Comparison of ENCODE assay signal across 8 cellular contexts in the genomic region with DNA sequence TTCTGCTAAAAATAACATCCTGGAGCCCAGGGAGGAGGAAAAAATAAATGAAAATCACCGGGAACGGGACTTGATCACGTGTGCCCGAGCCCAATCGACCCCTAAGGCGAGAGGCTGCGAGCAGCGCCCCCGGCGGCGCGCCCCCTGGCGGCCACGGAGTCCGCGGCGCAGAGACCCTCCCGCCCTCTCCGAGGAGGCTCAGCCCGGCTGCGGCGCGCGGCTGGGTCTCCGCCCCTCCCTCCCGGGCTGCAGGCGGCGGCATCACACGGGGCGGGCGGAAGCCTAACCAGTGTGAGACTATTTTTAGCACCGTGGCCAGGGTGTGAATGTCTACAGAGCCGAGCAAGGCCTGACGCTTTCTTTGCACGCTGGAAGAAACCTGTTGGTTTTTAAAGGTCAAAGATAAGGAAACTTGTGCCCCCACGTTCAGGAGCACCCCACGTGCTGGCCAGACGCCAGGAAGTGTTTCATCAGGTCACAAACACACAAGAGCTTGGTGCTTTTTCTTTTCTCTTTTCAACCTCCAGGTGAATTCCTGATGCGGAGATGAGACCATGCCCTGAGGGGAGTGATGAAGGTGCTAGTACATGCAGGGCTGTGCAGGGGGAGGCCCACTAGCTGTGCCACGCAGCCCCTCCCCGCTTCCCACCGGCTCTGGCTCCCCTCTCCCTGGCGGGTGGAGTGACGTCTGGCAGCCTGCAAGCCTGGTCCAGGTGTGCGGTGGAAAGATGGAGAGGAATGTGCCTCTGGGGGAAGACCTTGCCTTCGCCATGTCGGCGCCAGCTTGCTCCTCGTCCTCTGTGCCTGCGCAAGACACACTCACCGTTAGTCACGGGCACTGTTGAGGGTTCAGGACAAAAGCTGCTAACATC. TPM values are rescaled to one million over a fixed set of nuclear protein-coding genes. Genes with fewer than 3 reads are reported as not detected.
DNase-seq lines count a peak whose midpoint lies in the region; TF ChIP-seq lines count a peak whose summit lies in the region.

No MANE protein-coding gene starts in this region.

- H3K27ac ChIP-seq in Peyer's patch (peak overlapping the region; percentile 39 to 73 (median 48)), fibroblast of lung (ENCODE audit: insufficient read depth, low read length) (no peak overlapping the region)

- TF ChIP-seq CTCF in Peyer's patch (IDR thresholded peaks at IDR 0.05), result peak; percentile 83 to 99 (median 88)
- peak; percentile 64 to 80 for TF ChIP-seq CTCF in fibroblast of lung (conservative IDR thresholded peaks at IDR 0.05 in 1 of 2, IDR thresholded peaks at IDR 0.05 in 1 of 2; ENCODE audit: low read depth in 1 of 2, low read length in 2 of 2)
- peak; percentile 98 to 99 (median 99) for TF ChIP-seq CTCF in nephron (IDR thresholded peaks at IDR 0.05; ENCODE audit: unreplicated experiment in 3 of 3)

- no peaks in the 10 kb centered on the region for H3K27me3 Mint-ChIP-seq in activated T-helper 1 cell treated with anti-CD3 and anti-CD28 coated beads, Interleukin-12 subunit alpha, Interleukin-12 subunit beta, Interleukin-2, Interleukin-4 antibody, amounts not matched to agents 30 ng/mL and 10 ng/mL and 1 ng/mL, durations not matched to agents 14 hours and 24 hours and 36 hours (ENCODE audit: insufficient read depth)
- H3K27me3 Mint-ChIP-seq in nephron (ENCODE audit: low read depth), result peaks cover 9% of the 10 kb centered on the region

- peaks cover 0 to 24% (median 14%) of the 10 kb centered on the region in 4 donors for H3K4me1 ChIP-seq in Peyer's patch
- no peaks in the 10 kb centered on the region for H3K4me1 ChIP-seq in fibroblast of lung (ENCODE audit: control insufficient read depth, extremely low read depth, insufficient read depth, low read length)

- peak overlapping the region; percentile 46 for H2AFZ ChIP-seq in fibroblast of lung (ENCODE audit: low read length)

- H3K36me3 ChIP-seq in Peyer's patch, result no peaks in the 10 kb centered on the region
- H3K36me3 ChIP-seq in fibroblast of lung (ENCODE audit: control insufficient read depth, insufficient read depth, low read length), result no peaks in the 10 kb centered on the region

- intact Hi-C loops in activated T-helper 1 cell treated with anti-CD3 and anti-CD28 coated beads, Interleukin-12 subunit alpha, Interleukin-12 subunit beta, Interleukin-2, Interleukin-4 antibody, amounts not matched to agents 30 ng/mL and 10 ng/mL and 1 ng/mL, durations not matched to agents 14 hours and 24 hours and 36 hours (cut with micrococcal nuclease), result loop anchor here (1.0 to 2.0 kb wide), 9 partner anchors 15 to 181 kb away; no protein-coding TSS in a partner anchor

- DNase-seq in ELF-1 (ENCODE audit: low read depth, low spot score) (peak; percentile 95), GOT3 (lab: John Stamatoyannopoulos, UW) (peak; percentile 46), Kasumi-1 (lab: John Stamatoyannopoulos, UW) (peak; percentile 83 to 87), Peyer's patch (peak; percentile 84 to 95 (median 90)), fibroblast of lung (ENCODE audit: low read depth in 2 of 2) (peak; percentile 77 to 86)
- DNase-seq in activated T-helper 1 cell treated with anti-CD3 and anti-CD28 coated beads, Interleukin-12 subunit alpha, Interleukin-12 subunit beta, Interleukin-2, Interleukin-4 antibody, amounts not matched to agents 30 ng/mL and 10 ng/mL and 1 ng/mL, durations not matched to agents 14 hours and 24 hours and 36 hours (ENCODE audit: low spot score), result peak; percentile 92
- peak; percentile 93 for DNase-seq in stimulated activated naive CD4-positive, alpha-beta T cell treated with Interleukin-2 at 50 U/mL for 16 hours (lab: John Stamatoyannopoulos, UW)

- H3K4me3 ChIP-seq in Peyer's patch, result peak overlapping the region in 3 of 4 donors; percentile 9 to 31 (median 23)
- H3K4me3 ChIP-seq in fibroblast of lung (replicated peaks in 1 of 4; ENCODE audit: control extremely low read depth in 1 of 4, insufficient read depth in 1 of 4, low read depth in 3 of 4, low read length in 4 of 4), result peak overlapping the region; percentile 21 to 45 (median 34)

- peak overlapping the region; percentile 94 for H3K27ac Mint-ChIP-seq in activated T-helper 1 cell treated with anti-CD3 and anti-CD28 coated beads, Interleukin-12 subunit alpha, Interleukin-12 subunit beta, Interleukin-2, Interleukin-4 antibody, amounts not matched to agents 30 ng/mL and 10 ng/mL and 1 ng/mL, durations not matched to agents 14 hours and 24 hours and 36 hours
- peak overlapping the region; percentile 70 to 85 (median 82) for H3K27ac Mint-ChIP-seq in nephron

- peaks cover 19% of the 10 kb centered on the region for H3K36me3 Mint-ChIP-seq in activated T-helper 1 cell treated with anti-CD3 and anti-CD28 coated beads, Interleukin-12 subunit alpha, Interleukin-12 subunit beta, Interleukin-2, Interleukin-4 antibody, amounts not matched to agents 30 ng/mL and 10 ng/mL and 1 ng/mL, durations not matched to agents 14 hours and 24 hours and 36 hours (ENCODE audit: low read depth)
- H3K36me3 Mint-ChIP-seq in nephron (ENCODE audit: low read depth), result peaks cover 3% of the 10 kb centered on the region

- peak overlapping the region; percentile 97 for H3K4me2 ChIP-seq in fibroblast of lung (ENCODE audit: extremely low read depth, insufficient read depth, low read length)

- H3K4me3 Mint-ChIP-seq in activated T-helper 1 cell treated with anti-CD3 and anti-CD28 coated beads, Interleukin-12 subunit alpha, Interleukin-12 subunit beta, Interleukin-2, Interleukin-4 antibody, amounts not matched to agents 30 ng/mL and 10 ng/mL and 1 ng/mL, durations not matched to agents 14 hours and 24 hours and 36 hours, result peak overlapping the region; percentile 72
- peak overlapping the region; percentile 67 to 75 (median 74) for H3K4me3 Mint-ChIP-seq in nephron

- H3K9ac ChIP-seq in fibroblast of lung (ENCODE audit: insufficient read depth, low read length), result peak overlapping the region; percentile 16

- peaks cover 51% of the 10 kb centered on the region for H3K4me1 Mint-ChIP-seq in activated T-helper 1 cell treated with anti-CD3 and anti-CD28 coated beads, Interleukin-12 subunit alpha, Interleukin-12 subunit beta, Interleukin-2, Interleukin-4 antibody, amounts not matched to agents 30 ng/mL and 10 ng/mL and 1 ng/mL, durations not matched to agents 14 hours and 24 hours and 36 hours (ENCODE audit: low read depth)
- peaks cover 31% of the 10 kb centered on the region for H3K4me1 Mint-ChIP-seq in nephron

- TF ChIP-seq POLR2A in Peyer's patch (IDR thresholded peaks at IDR 0.05), result no peak

- H3K9me3 ChIP-seq in Peyer's patch (no peaks in the 10 kb centered on the region), fibroblast of lung (ENCODE audit: control insufficient read depth, insufficient read depth, low read depth, low read length) (no peaks in the 10 kb centered on the region)

- no peaks in the 10 kb centered on the region for H3K27me3 ChIP-seq in Peyer's patch
- no peaks in the 10 kb centered on the region for H3K27me3 ChIP-seq in fibroblast of lung (ENCODE audit: control insufficient read depth, insufficient read depth, low read length)

- no peaks in the 10 kb centered on the region for H3K79me2 ChIP-seq in fibroblast of lung (ENCODE audit: control insufficient read depth, insufficient read depth, low read length)

- no peaks in the 10 kb centered on the region for H4K20me1 ChIP-seq in fibroblast of lung (ENCODE audit: control insufficient read depth, extremely low read depth, insufficient read depth, low read length)

- no peaks in the 10 kb centered on the region for H3K9me3 Mint-ChIP-seq in activated T-helper 1 cell treated with anti-CD3 and anti-CD28 coated beads, Interleukin-12 subunit alpha, Interleukin-12 subunit beta, Interleukin-2, Interleukin-4 antibody, amounts not matched to agents 30 ng/mL and 10 ng/mL and 1 ng/mL, durations not matched to agents 14 hours and 24 hours and 36 hours
- no peaks in the 10 kb centered on the region for H3K9me3 Mint-ChIP-seq in nephron

RNA-seq across cellular contexts. Expression of a gene that starts 35.3 kb away (rescaled TPM):
- total RNA-seq in Peyer's patch (100 to 1,000 TPM in 1 of 4 donors, 10 to 100 TPM in 3; 10.7 to 126 (median 27.7) TPM), fibroblast of lung (16.9 and 19.7 TPM in 2 replicates)
- total RNA-seq in activated T-helper 1 cell treated with anti-CD3 and anti-CD28 coated beads, Interleukin-12 subunit alpha, Interleukin-12 subunit beta, Interleukin-2, Interleukin-4 antibody, amounts not matched to agents 30 ng/mL and 10 ng/mL and 1 ng/mL, durations not matched to agents 14 hours and 24 hours and 36 hours, result 101 and 105 TPM in 2 replicates
- polyA plus RNA-seq in fibroblast of lung, result 3.6 and 3.7 TPM in 2 replicates
- 6.9 and 8.6 TPM in 2 replicates for polyA plus RNA-seq in fibroblast of lung (2012)
- polyA minus RNA-seq in fibroblast of lung (ENCODE audit: low replicate concordance), result 6.6 and 44.1 TPM in 2 replicates
